Comparison of ENCODE assay signal across 16 cellular contexts in the genomic region with DNA sequence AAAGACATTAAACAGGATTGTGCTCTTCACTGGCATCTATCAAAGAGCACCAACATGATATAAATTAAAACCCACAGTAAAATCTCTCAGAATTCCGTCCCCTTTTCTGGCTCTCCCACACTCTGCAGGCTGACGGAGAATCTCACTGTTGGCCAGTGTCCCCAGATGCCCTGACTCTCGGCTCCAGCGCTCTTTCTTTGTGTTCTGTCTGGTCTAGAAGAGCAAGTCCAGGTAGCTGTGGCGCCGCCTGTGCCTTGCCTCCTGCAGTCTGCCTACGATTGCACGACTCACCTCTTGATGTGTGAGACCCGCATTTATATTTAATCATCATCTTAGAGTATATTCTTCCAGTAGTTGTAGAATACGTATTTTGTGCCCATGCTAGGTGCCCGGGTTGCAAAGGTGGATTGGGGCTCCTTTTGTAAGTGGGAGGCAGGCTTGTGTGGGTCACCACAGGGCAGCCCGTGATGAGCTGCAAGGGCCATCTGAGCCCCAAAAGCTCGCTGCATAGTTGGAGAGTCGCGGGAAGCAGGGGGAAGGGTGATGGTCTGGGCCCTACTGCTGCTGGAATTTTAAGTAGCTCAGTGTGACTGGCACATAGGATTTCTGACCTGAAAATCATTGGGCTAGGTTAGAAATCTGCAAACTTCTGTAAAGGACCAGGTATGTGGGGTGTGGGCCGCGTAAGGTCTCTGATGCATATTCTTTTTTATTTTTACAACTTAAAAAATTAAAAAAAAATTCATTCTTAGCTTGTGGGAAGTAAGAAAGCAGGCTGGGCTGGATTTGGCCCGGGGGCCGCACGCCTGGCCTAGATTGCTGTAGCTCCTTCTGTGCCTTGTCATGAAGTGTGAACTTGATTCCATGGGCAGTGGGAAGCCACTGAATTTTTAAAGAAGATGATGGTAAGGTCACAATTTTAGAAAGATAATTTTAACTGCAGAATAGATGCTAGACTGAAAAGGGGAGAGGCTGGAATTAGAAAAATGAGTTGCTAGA. TPM values are rescaled to one million over a fixed set of nuclear protein-coding genes. Genes with fewer than 3 reads are reported as not detected.
DNase-seq lines count a peak whose midpoint lies in the region; ATAC-seq and TF ChIP-seq lines count a peak whose summit lies in the region.
"Had no signal": no experiment of that assay in that cellular context is flagged by ENCODE, and none has a peak within 500 bp of the region (broad histone marks: within the 10 kb centered on the region; RNA-seq: fewer than 3 reads in every experiment).

No MANE protein-coding gene starts in this region.

- POLR2A ChIA-PET in CD4-positive, alpha-beta memory T cell (lab: Charles Lee; ENCODE audit: partially characterized antibody), result no interaction called here

- H3K36me3 ChIP-seq in CD4-positive, alpha-beta memory T cell (ENCODE audit: insufficient read depth, low read length), result no peaks in the 10 kb centered on the region
- H3K36me3 ChIP-seq in NT2/D1 (ENCODE audit: insufficient read depth, insufficient read length, low read length), result peaks cover 5% of the 10 kb centered on the region
- no peaks in the 10 kb centered on the region for H3K36me3 ChIP-seq in fibroblast of lung (ENCODE audit: control insufficient read depth, insufficient read depth, low read length)
- no peaks in the 10 kb centered on the region for H3K36me3 ChIP-seq in neural progenitor cell

- H3K79me2 ChIP-seq in fibroblast of lung (ENCODE audit: control insufficient read depth, insufficient read depth, low read length) (peaks cover 52% of the 10 kb centered on the region), neural progenitor cell (ENCODE audit: low read depth) (peaks cover 99% of the 10 kb centered on the region)

- no peaks in the 10 kb centered on the region for H3K27me3 ChIP-seq in CD4-positive, alpha-beta memory T cell (ENCODE audit: insufficient read depth, low read length)
- H3K27me3 ChIP-seq in NT2/D1 (ENCODE audit: insufficient read depth, insufficient read length) (no peaks in the 10 kb centered on the region), fibroblast of lung (ENCODE audit: control insufficient read depth, insufficient read depth, low read length) (no peaks in the 10 kb centered on the region), neural progenitor cell (no peaks in the 10 kb centered on the region)
- H3K27me3 ChIP-seq: ascending aorta had no signal

- TF ChIP-seq CTCF in fibroblast of lung (conservative IDR thresholded peaks at IDR 0.05 in 1 of 2, IDR thresholded peaks at IDR 0.05 in 1 of 2; ENCODE audit: low read depth in 1 of 2, low read length in 2 of 2) (no peak), neural progenitor cell (IDR thresholded peaks at IDR 0.05) (no peak)

- no peaks in the 10 kb centered on the region for H3K9me3 Mint-ChIP-seq in CD4-positive, alpha-beta memory T cell
- no peaks in the 10 kb centered on the region for H3K9me3 Mint-ChIP-seq in neural progenitor cell

- H2AFZ ChIP-seq in fibroblast of lung (ENCODE audit: low read length) (no peak overlapping the region), neural progenitor cell (replicated peaks) (no peak overlapping the region)
- H2AFZ ChIP-seq: parathyroid adenoma had no signal

- H3K27me3 Mint-ChIP-seq in CD4-positive, alpha-beta memory T cell, result no peaks in the 10 kb centered on the region
- peaks cover 3% of the 10 kb centered on the region for H3K27me3 Mint-ChIP-seq in neural progenitor cell (ENCODE audit: insufficient read depth, low read depth)

- no peaks in the 10 kb centered on the region for H4K20me1 ChIP-seq in fibroblast of lung (ENCODE audit: control insufficient read depth, extremely low read depth, insufficient read depth, low read length)
- peaks cover 91% of the 10 kb centered on the region for H4K20me1 ChIP-seq in neural progenitor cell (ENCODE audit: low read depth)

- no peak overlapping the region for H3K4me3 Mint-ChIP-seq in CD4-positive, alpha-beta memory T cell
- no peak overlapping the region for H3K4me3 Mint-ChIP-seq in neural progenitor cell

- intact Hi-C loops in CD4-positive, alpha-beta memory T cell (cut with micrococcal nuclease), result loop anchor here (10.0 kb wide), 3 partner anchors 100 to 470 kb away; no protein-coding TSS in a partner anchor

- no peak overlapping the region for H3K27ac ChIP-seq in CD4-positive, alpha-beta memory T cell (ENCODE audit: low read depth, low read length)
- H3K27ac ChIP-seq in fibroblast of lung (ENCODE audit: insufficient read depth, low read length), result no peak overlapping the region
- H3K27ac ChIP-seq in neural progenitor cell, result no peak overlapping the region
- H3K27ac ChIP-seq: ascending aorta, parathyroid adenoma had no signal

- H3F3A ChIP-seq in neural progenitor cell (ENCODE audit: low read depth), result peaks cover 58% of the 10 kb centered on the region

- peak overlapping the region in 4 of 7 donors; percentile 12 to 22 (median 13) for H3K27ac Mint-ChIP-seq in CD4-positive, alpha-beta memory T cell
- peak overlapping the region; percentile 39 for H3K27ac Mint-ChIP-seq in neural progenitor cell

- H3K4me3 ChIP-seq in CD4-positive, alpha-beta memory T cell (ENCODE audit: low read length in 2 of 2), result no peak overlapping the region
- H3K4me3 ChIP-seq in NT2/D1 (ENCODE audit: insufficient read length, low read depth), result no peak overlapping the region
- H3K4me3 ChIP-seq in fibroblast of lung (replicated peaks in 1 of 4; ENCODE audit: control extremely low read depth in 1 of 4, insufficient read depth in 1 of 4, low read depth in 3 of 4, low read length in 4 of 4), result no peak overlapping the region
- peak overlapping the region; percentile 16 for H3K4me3 ChIP-seq in neural progenitor cell
- H3K4me3 ChIP-seq: ascending aorta, lung had no signal

- DNase-seq in CD4-positive, alpha-beta memory T cell, result no peak
- DNase-seq in NT2/D1 (ENCODE audit: low read depth, low spot score) (no peak), fibroblast of lung (ENCODE audit: low read depth in 2 of 2) (no peak), neural progenitor cell (ENCODE audit: low spot score) (peak; percentile 60), NCI-H1048 (lab: John Stamatoyannopoulos, UW) (no peak), NCI-H2171 (lab: John Stamatoyannopoulos, UW) (no peak), GM19240 (ENCODE audit: insufficient read length, low spot score) (no peak)
- DNase-seq: NCI-H1105; NCI-H748 treated with DMSO at 0.1 percent for 48 hours; stimulated activated CD4-positive, alpha-beta T cell treated with anti-CD3 and anti-CD28 coated beads, Interleukin-2, amount 100 ng/mL, for 24 hours; stimulated activated naive CD4-positive, alpha-beta T cell treated with Interleukin-2 at 50 U/mL for 16 hours had no signal

- CTCF ChIA-PET in CD4-positive, alpha-beta memory T cell (lab: Charles Lee; ENCODE audit: partially characterized antibody), result no interaction called here

- H3K4me2 ChIP-seq in fibroblast of lung (ENCODE audit: extremely low read depth, insufficient read depth, low read length) (peak overlapping the region; percentile 8), neural progenitor cell (peak overlapping the region; percentile 63)

- peaks cover 23 to 27% of the 10 kb centered on the region in 2 donors for H3K36me3 Mint-ChIP-seq in CD4-positive, alpha-beta memory T cell
- H3K36me3 Mint-ChIP-seq in neural progenitor cell, result peaks cover 14% of the 10 kb centered on the region

- peak overlapping the region; percentile 68 for H3K9ac ChIP-seq in NT2/D1 (ENCODE audit: insufficient read length, low read depth)
- no peak overlapping the region for H3K9ac ChIP-seq in fibroblast of lung (ENCODE audit: insufficient read depth, low read length)
- H3K9ac ChIP-seq in neural progenitor cell, result no peak overlapping the region
- H3K9ac ChIP-seq: parathyroid adenoma had no signal

- H3K9me3 ChIP-seq in CD4-positive, alpha-beta memory T cell (ENCODE audit: control insufficient read depth in 1 of 2, low read length in 2 of 2), result no peaks in the 10 kb centered on the region
- no peaks in the 10 kb centered on the region for H3K9me3 ChIP-seq in NT2/D1 (ENCODE audit: insufficient read depth, low read length)
- no peaks in the 10 kb centered on the region for H3K9me3 ChIP-seq in fibroblast of lung (ENCODE audit: control insufficient read depth, insufficient read depth, low read depth, low read length)
- no peaks in the 10 kb centered on the region for H3K9me3 ChIP-seq in neural progenitor cell (ENCODE audit: low read depth)
- H3K9me3 ChIP-seq: ascending aorta had no signal

- H3K4me1 ChIP-seq in CD4-positive, alpha-beta memory T cell (ENCODE audit: insufficient read depth, low read length), result peaks cover 17% of the 10 kb centered on the region
- H3K4me1 ChIP-seq in NT2/D1 (ENCODE audit: insufficient read depth, insufficient read length) (peaks cover 31% of the 10 kb centered on the region), fibroblast of lung (ENCODE audit: control insufficient read depth, extremely low read depth, insufficient read depth, low read length) (peaks cover 2% of the 10 kb centered on the region), neural progenitor cell (peaks cover 51% of the 10 kb centered on the region)
- H3K4me1 ChIP-seq: parathyroid adenoma had no signal

- no peak for ATAC-seq in HG02852 (IDR thresholded peaks at IDR 0.05; ENCODE audit: unreplicated experiment)
- ATAC-seq: HepG2 had no signal

- peaks cover 21 to 59% (median 51%) of the 10 kb centered on the region in 4 donors for H3K4me1 Mint-ChIP-seq in CD4-positive, alpha-beta memory T cell
- peaks cover 61% of the 10 kb centered on the region for H3K4me1 Mint-ChIP-seq in neural progenitor cell

RNA-seq across cellular contexts. Expression of gene EHMT1, which starts 55.8 kb away (rescaled TPM):
- 100 to 1,000 TPM in 1 of 2 experiments, 10 to 100 TPM in 1; 99.6 to 118 TPM for total RNA-seq in CD4-positive, alpha-beta memory T cell
- polyA plus RNA-seq in CD4-positive, alpha-beta memory T cell, result 10 to 100 TPM in 1 of 2 donors, 1 to 10 TPM in 1; 6.7 to 35.5 TPM
- total RNA-seq in fibroblast of lung (34.4 and 48.6 TPM in 2 replicates), neural progenitor cell (ENCODE audit: low replicate concordance) (47.8 and 84.5 TPM in 2 replicates)
- polyA plus RNA-seq in fibroblast of lung, result 22.4 and 26.3 TPM in 2 replicates
- polyA plus RNA-seq in fibroblast of lung (2012), result 24.6 and 29.6 TPM in 2 replicates
- 35.6 and 49.3 TPM in 2 replicates for polyA minus RNA-seq in fibroblast of lung (ENCODE audit: low replicate concordance)
